14 cellular contexts compared by ENCODE assay signal in the genomic region with DNA sequence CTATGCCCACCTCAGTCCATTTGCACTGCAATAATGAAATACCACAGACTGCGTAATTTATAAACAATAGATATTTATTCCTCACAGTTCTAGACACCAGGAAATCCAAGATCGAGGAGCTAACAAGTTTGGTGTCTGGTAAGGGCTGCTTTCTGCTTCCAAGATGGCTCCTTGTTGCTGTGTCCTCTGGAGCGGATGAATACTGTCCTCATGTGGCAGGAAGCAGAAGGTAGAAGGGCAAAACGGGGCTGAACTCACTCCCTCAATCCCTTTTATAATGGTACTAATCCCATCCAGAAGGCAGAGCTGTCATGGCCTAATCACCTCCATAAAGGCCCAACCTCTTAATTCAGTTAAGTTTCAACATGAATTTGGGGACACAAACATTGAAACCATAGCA.
DNase-seq lines count a peak whose midpoint lies in the region; ATAC-seq and TF ChIP-seq lines count a peak whose summit lies in the region.
"Had no signal": no experiment of that assay in that cellular context is flagged by ENCODE, and none has a peak within 500 bp of the region (broad histone marks: within the 10 kb centered on the region; RNA-seq: fewer than 3 reads in every experiment).

No MANE protein-coding gene starts in this region.

- no peaks in the 10 kb centered on the region for H3F3A ChIP-seq in Loucy (ENCODE audit: low read depth)

- ATAC-seq in GM18858 (IDR thresholded peaks at IDR 0.05; ENCODE audit: unreplicated experiment), result no peak
- ATAC-seq: naive thymus-derived CD4-positive, alpha-beta T cell had no signal

- H3K27ac ChIP-seq in brain microvascular endothelial cell, result no peak overlapping the region
- H3K27ac ChIP-seq: Peyer's patch had no signal

- H4K20me1 ChIP-seq in Loucy (ENCODE audit: insufficient read depth, low read length, poor library complexity, severe bottlenecking), result no peaks in the 10 kb centered on the region

- H3K9me3 ChIP-seq in Loucy (ENCODE audit: insufficient read depth, low read depth, low read length), result no peaks in the 10 kb centered on the region
- H3K9me3 ChIP-seq: Peyer's patch, sigmoid colon had no signal

- in situ Hi-C loops in brain microvascular endothelial cell (cut with HindIII; ENCODE audit: low pct_ligation_motif_present, low sequenced_read_pairs), result no loop called here

- H3K36me3 ChIP-seq in Loucy (ENCODE audit: insufficient read depth, low read length) (no peaks in the 10 kb centered on the region), brain microvascular endothelial cell (replicated peaks) (no peaks in the 10 kb centered on the region)
- H3K36me3 ChIP-seq: Peyer's patch, sigmoid colon had no signal

- H3K9ac ChIP-seq in Loucy (ENCODE audit: low read depth, low read length, poor library complexity, severe bottlenecking), result no peak overlapping the region

- no peaks in the 10 kb centered on the region for H3K9me2 ChIP-seq in Loucy (replicated peaks; ENCODE audit: low read depth, low read length)

- H3K4me1 ChIP-seq in Loucy (ENCODE audit: insufficient read depth, low read length, poor library complexity, severe bottlenecking), result peaks cover 12% of the 10 kb centered on the region
- H3K4me1 ChIP-seq: Peyer's patch had no signal

- TF ChIP-seq CTCF in GM12864 (IDR thresholded peaks at IDR 0.05; ENCODE audit: low read depth, low read length, missing control alignments) (peak; percentile 14), Loucy (conservative IDR thresholded peaks at IDR 0.05; ENCODE audit: low read length) (peak; percentile 40), brain microvascular endothelial cell (IDR thresholded peaks at IDR 0.05; ENCODE audit: low read depth, low read length, missing control alignments) (peak; percentile 28)

- H2AFZ ChIP-seq in Loucy (ENCODE audit: low read length), result peak overlapping the region; percentile 67

- H3K4me3 ChIP-seq in GM12864 (ENCODE audit: low read depth, low read length) (no peak overlapping the region), Loucy (ENCODE audit: low read length, poor library complexity, severe bottlenecking) (no peak overlapping the region), brain microvascular endothelial cell (ENCODE audit: low read depth, low read length) (no peak overlapping the region)
- H3K4me3 ChIP-seq: Peyer's patch, sigmoid colon had no signal

- DNase-seq in GM12864 (ENCODE audit: low read depth), result no peak
- DNase-seq in brain microvascular endothelial cell, result no peak
- DNase-seq in myocyte (ENCODE audit: low read depth), result peak; percentile 9
- DNase-seq in amygdala (lab: John Stamatoyannopoulos, UW), result no peak
- no peak for DNase-seq in activated effector memory CD4-positive, alpha-beta T cell treated with Interleukin-2 at 50 U/mL for 16 hours
- DNase-seq: activated naive CD4-positive, alpha-beta T cell treated with anti-CD3 and anti-CD28 coated beads, Interleukin-2, amount 50 U/mL, for 16 hours; Calu3; naive thymus-derived CD4-positive, alpha-beta T cell; NCI-H2107; Peyer's patch; sigmoid colon; T1000 had no signal

- H3K79me2 ChIP-seq in Loucy (ENCODE audit: insufficient read depth, low read length), result no peaks in the 10 kb centered on the region

- peak overlapping the region; percentile 21 for H3K4me2 ChIP-seq in Loucy (ENCODE audit: low read depth, low read length, poor library complexity, severe bottlenecking)

- no peaks in the 10 kb centered on the region for H3K27me3 ChIP-seq in Loucy (ENCODE audit: insufficient read depth, low read length, poor library complexity, severe bottlenecking)
- no peaks in the 10 kb centered on the region for H3K27me3 ChIP-seq in brain microvascular endothelial cell (replicated peaks)
- H3K27me3 ChIP-seq: Peyer's patch, sigmoid colon had no signal
